Comparison of ENCODE assay signal across 7 cellular contexts in the genomic region with DNA sequence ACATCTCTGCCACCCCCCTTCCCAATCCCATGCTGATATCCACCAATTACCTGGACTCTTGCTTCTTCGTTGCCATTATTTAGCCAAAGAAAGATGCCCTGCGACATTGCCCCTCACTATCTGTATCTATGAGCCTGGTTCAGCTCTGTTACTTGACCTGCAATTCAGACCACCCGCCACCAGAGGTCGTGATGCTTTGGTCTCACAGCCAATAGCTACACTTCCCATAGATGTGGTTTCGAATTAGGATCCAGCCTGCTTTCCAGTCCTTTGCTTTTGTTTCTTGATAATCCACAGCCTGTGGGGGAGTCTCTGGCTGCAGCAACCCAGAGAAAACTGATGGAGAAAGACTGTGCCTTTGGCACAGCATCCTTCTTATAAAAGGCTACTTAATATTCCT.
DNase-seq lines count a peak whose midpoint lies in the region; ATAC-seq and TF ChIP-seq lines count a peak whose summit lies in the region.

No MANE protein-coding gene starts in this region.

- DNase-seq in ELR (ENCODE audit: low read depth) (peak; percentile 18), HuH-7.5 (ENCODE audit: low spot score) (peak; percentile 51), astrocyte of the spinal cord (ENCODE audit: low read depth, low spot score) (no peak), neural progenitor cell (ENCODE audit: low spot score) (peak; percentile 24), 8988T (no peak)

- peaks cover 3% of the 10 kb centered on the region for H3K36me3 Mint-ChIP-seq in neural progenitor cell

- H3K36me3 ChIP-seq in neural progenitor cell, result no peaks in the 10 kb centered on the region

- H3K4me1 ChIP-seq in neural progenitor cell, result peaks cover 9% of the 10 kb centered on the region

- H3K9me3 ChIP-seq in neural progenitor cell (ENCODE audit: low read depth), result no peaks in the 10 kb centered on the region

- H4K20me1 ChIP-seq in neural progenitor cell (ENCODE audit: low read depth), result no peaks in the 10 kb centered on the region

- peaks cover 13% of the 10 kb centered on the region for H3K9me3 Mint-ChIP-seq in neural progenitor cell

- H3K27me3 Mint-ChIP-seq in neural progenitor cell (ENCODE audit: insufficient read depth, low read depth), result peaks cover 12% of the 10 kb centered on the region

- no peak overlapping the region for H3K27ac Mint-ChIP-seq in neural progenitor cell

- no peak overlapping the region for H2AFZ ChIP-seq in neural progenitor cell (replicated peaks)

- H3K4me3 ChIP-seq in astrocyte of the spinal cord (ENCODE audit: low read depth, low read length) (no peak overlapping the region), neural progenitor cell (no peak overlapping the region)

- H3F3A ChIP-seq in neural progenitor cell (ENCODE audit: low read depth), result no peaks in the 10 kb centered on the region

- H3K9ac ChIP-seq in neural progenitor cell, result no peak overlapping the region

- no peak overlapping the region for H3K27ac ChIP-seq in neural progenitor cell

- no peak overlapping the region for H3K4me2 ChIP-seq in neural progenitor cell

- TF ChIP-seq CTCF in astrocyte of the spinal cord (IDR thresholded peaks at IDR 0.05; ENCODE audit: low read depth, low read length) (peak; percentile 55), neural progenitor cell (IDR thresholded peaks at IDR 0.05) (peak; percentile 64)

- in situ Hi-C loops in astrocyte of the spinal cord (cut with HindIII; ENCODE audit: low sequenced_read_pairs), result no loop called here

- H3K27me3 ChIP-seq in neural progenitor cell, result no peaks in the 10 kb centered on the region

- ATAC-seq in HG03108 (IDR thresholded peaks at IDR 0.05; ENCODE audit: unreplicated experiment) (no peak), HG02884 (IDR thresholded peaks at IDR 0.05; ENCODE audit: unreplicated experiment) (no peak)

- peaks cover 41% of the 10 kb centered on the region for H3K4me1 Mint-ChIP-seq in neural progenitor cell

- H3K4me3 Mint-ChIP-seq in neural progenitor cell, result no peak overlapping the region

- H3K79me2 ChIP-seq in neural progenitor cell (ENCODE audit: low read depth), result no peaks in the 10 kb centered on the region

Comparison
In these comparisons a context has a peak if more than half of its experiments do, and no peak if none do; other contexts are left out.
1. DNase-seq: peak in ELR (single experiment), HuH-7.5 (single experiment) and neural progenitor cell (single experiment); none in astrocyte of the spinal cord (single experiment) and 8988T (single experiment).